26 cellular contexts compared by ENCODE assay signal in the genomic region with DNA sequence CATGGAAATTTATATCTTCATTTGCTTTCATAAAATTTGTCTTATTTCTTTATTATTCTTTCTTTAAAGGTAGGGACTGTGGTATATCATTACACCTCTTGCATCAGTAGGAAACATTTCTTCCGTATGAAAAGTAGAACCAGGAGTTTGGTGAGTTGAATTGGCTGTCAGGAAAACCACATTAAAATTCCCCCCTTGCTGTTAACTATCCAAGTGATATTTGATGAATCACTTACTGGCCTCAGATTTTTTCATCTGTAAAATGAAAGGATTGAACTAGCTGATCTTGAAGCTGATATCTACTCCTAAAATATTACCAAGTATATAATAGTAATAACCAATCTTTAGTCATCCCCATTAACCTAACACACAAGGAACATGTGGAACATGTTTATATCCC.
"Had no signal": no experiment of that assay in that cellular context is flagged by ENCODE, and none has a peak within 500 bp of the region (broad histone marks: within the 10 kb centered on the region; RNA-seq: fewer than 3 reads in every experiment).

No MANE protein-coding gene starts in this region.

- DNase-seq: activated CD4-positive, alpha-beta memory T cell treated with anti-CD3 and anti-CD28 coated beads, Interleukin-2, amount 10 ng/mL, durations not matched to agents 7 days and 5 days; activated CD4-positive, alpha-beta T cell treated with anti-CD3 and anti-CD28 coated beads, Interleukin-2, amount 10 ng/mL, durations not matched to agents 24 days and 14 days; activated CD4-positive, CD25-positive, alpha-beta regulatory T cell; activated gamma-delta T cell; activated naive CD4-positive, alpha-beta T cell treated with anti-CD3 and anti-CD28 coated beads, Interleukin-2, amount 50 U/mL, for 16 hours; activated naive CD8-positive, alpha-beta T cell treated with anti-CD3 and anti-CD28 coated beads, Interleukin-2, amount 50 U/mL, for 24 hours; activated T-cell treated with anti-CD3 and anti-CD28 coated beads for 4 hours; central memory CD4-positive, alpha-beta T cell; dermis blood vessel endothelial cell; effector memory CD8-positive, alpha-beta T cell; glutamatergic neuron; immature natural killer cell; left ventricle myocardium inferior; midbrain; natural killer cell; ovary; spleen; stimulated activated CD4-positive, alpha-beta T cell treated with anti-CD3 and anti-CD28 coated beads, Interleukin-4, amount 100 ng/mL, for 1 hour; stimulated activated naive CD4-positive, alpha-beta T cell treated with Interleukin-2 at 50 U/mL for 16 hours; SW 1271; T-helper 17 cell had no signal

- H2AFZ ChIP-seq: hepatocyte had no signal

- H3K27me3 ChIP-seq: hepatocyte, neutrophil, ovary, spleen had no signal

- H3K27ac Mint-ChIP-seq: activated CD4-positive, alpha-beta memory T cell treated with anti-CD3 and anti-CD28 coated beads, Interleukin-2, amount 10 ng/mL, durations not matched to agents 7 days and 5 days; activated CD4-positive, alpha-beta T cell treated with anti-CD3 and anti-CD28 coated beads, Interleukin-2, amount 10 ng/mL, durations not matched to agents 24 days and 14 days; activated naive CD8-positive, alpha-beta T cell treated with anti-CD3 and anti-CD28 coated beads, Interleukin-2, amount 50 U/mL, for 24 hours; effector memory CD8-positive, alpha-beta T cell; immature natural killer cell; natural killer cell; T-helper 17 cell had no signal

- H3K4me1 ChIP-seq: left ventricle myocardium inferior, prostate gland, spleen had no signal

- H3K79me2 ChIP-seq: hepatocyte had no signal

- H3K36me3 ChIP-seq: left ventricle myocardium inferior, neutrophil, ovary, prostate gland, spleen, thoracic aorta had no signal

- H3K27me3 Mint-ChIP-seq: activated CD4-positive, alpha-beta memory T cell treated with anti-CD3 and anti-CD28 coated beads, Interleukin-2, amount 10 ng/mL, durations not matched to agents 7 days and 5 days; activated CD4-positive, alpha-beta T cell treated with anti-CD3 and anti-CD28 coated beads, Interleukin-2, amount 10 ng/mL, durations not matched to agents 24 days and 14 days; activated naive CD8-positive, alpha-beta T cell treated with anti-CD3 and anti-CD28 coated beads, Interleukin-2, amount 50 U/mL, for 24 hours; brain; effector memory CD8-positive, alpha-beta T cell; T-helper 17 cell had no signal

- H3K4me2 ChIP-seq: hepatocyte had no signal

- H3K4me1 Mint-ChIP-seq: activated CD4-positive, alpha-beta memory T cell treated with anti-CD3 and anti-CD28 coated beads, Interleukin-2, amount 10 ng/mL, durations not matched to agents 7 days and 5 days; activated CD4-positive, alpha-beta T cell treated with anti-CD3 and anti-CD28 coated beads, Interleukin-2, amount 10 ng/mL, durations not matched to agents 24 days and 14 days; activated naive CD8-positive, alpha-beta T cell treated with anti-CD3 and anti-CD28 coated beads, Interleukin-2, amount 50 U/mL, for 24 hours; immature natural killer cell; natural killer cell; T-helper 17 cell had no signal

- H3K36me3 Mint-ChIP-seq: brain, immature natural killer cell, natural killer cell had no signal

- H3K9me3 Mint-ChIP-seq: activated CD4-positive, alpha-beta memory T cell treated with anti-CD3 and anti-CD28 coated beads, Interleukin-2, amount 10 ng/mL, durations not matched to agents 7 days and 5 days; activated CD4-positive, alpha-beta T cell treated with anti-CD3 and anti-CD28 coated beads, Interleukin-2, amount 10 ng/mL, durations not matched to agents 24 days and 14 days; activated naive CD8-positive, alpha-beta T cell treated with anti-CD3 and anti-CD28 coated beads, Interleukin-2, amount 50 U/mL, for 24 hours had no signal

- ATAC-seq: activated naive CD8-positive, alpha-beta T cell treated with anti-CD3 and anti-CD28 coated beads, Interleukin-2, amount 50 U/mL, for 24 hours; effector memory CD8-positive, alpha-beta T cell; natural killer cell; T-helper 17 cell had no signal

- H3K4me3 Mint-ChIP-seq: activated CD4-positive, alpha-beta memory T cell treated with anti-CD3 and anti-CD28 coated beads, Interleukin-2, amount 10 ng/mL, durations not matched to agents 7 days and 5 days; activated CD4-positive, alpha-beta T cell treated with anti-CD3 and anti-CD28 coated beads, Interleukin-2, amount 10 ng/mL, durations not matched to agents 24 days and 14 days; activated naive CD8-positive, alpha-beta T cell treated with anti-CD3 and anti-CD28 coated beads, Interleukin-2, amount 50 U/mL, for 24 hours; brain; effector memory CD8-positive, alpha-beta T cell; immature natural killer cell; natural killer cell; T-helper 17 cell had no signal

- H3K4me3 ChIP-seq: hepatocyte, left ventricle myocardium inferior, ovary, prostate gland, spleen, thoracic aorta had no signal

- H3K9me3 ChIP-seq: left ventricle myocardium inferior, neutrophil, ovary, prostate gland, spleen, thoracic aorta had no signal

- H3K27ac ChIP-seq: hepatocyte, left ventricle myocardium inferior, neutrophil, ovary, prostate gland, spleen, thoracic aorta had no signal
